Comparison of ENCODE assay signal across 22 cellular contexts in the genomic region with DNA sequence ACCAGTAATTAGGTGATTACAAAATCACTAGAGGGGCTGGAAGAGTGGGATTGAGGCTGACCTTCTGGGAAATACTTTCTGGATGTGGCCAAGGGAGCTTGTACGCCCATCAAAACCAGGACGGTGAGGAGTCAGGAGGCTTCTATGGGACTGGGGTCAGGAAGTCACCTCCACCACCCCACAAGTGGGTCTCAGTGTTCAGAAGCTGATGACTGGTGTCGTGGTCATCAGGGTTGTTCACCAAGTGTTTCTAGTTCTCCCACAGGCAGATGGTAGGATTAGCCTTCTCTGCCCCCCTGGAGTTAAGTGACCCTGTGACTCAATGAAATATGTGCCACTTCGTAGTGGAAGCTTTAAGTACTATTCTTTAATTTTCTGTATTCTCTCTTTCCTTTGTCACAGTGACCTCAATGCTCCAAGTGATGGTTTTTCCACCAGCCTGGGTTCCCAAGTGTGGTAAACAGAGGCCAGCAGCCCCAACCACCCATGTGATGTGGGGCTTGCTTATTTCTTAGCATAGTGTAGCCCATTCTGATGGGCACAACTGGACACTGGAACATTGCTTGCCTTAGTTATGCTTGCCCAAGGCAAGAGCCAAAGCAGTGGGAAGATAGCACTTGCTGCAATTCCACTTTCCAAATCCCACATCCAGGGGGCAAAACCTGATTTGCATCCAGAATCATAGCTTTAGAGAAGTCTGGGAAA.
DNase-seq lines count a peak whose midpoint lies in the region; ATAC-seq and TF ChIP-seq lines count a peak whose summit lies in the region.
"Had no signal": no experiment of that assay in that cellular context is flagged by ENCODE, and none has a peak within 500 bp of the region (broad histone marks: within the 10 kb centered on the region; RNA-seq: fewer than 3 reads in every experiment).

No MANE protein-coding gene starts in this region.

- no peaks in the 10 kb centered on the region for H4K20me1 ChIP-seq in SK-N-SH (ENCODE audit: insufficient read depth)
- H4K20me1 ChIP-seq: BLaER1 had no signal

- H3F3A ChIP-seq in SK-N-SH (replicated peaks; ENCODE audit: insufficient read depth), result no peaks in the 10 kb centered on the region

- no peak overlapping the region for H3K23ac ChIP-seq in mesenchymal stem cell (ENCODE audit: low read length in 2 of 2)

- peaks cover 4% of the 10 kb centered on the region for H3K9me3 Mint-ChIP-seq in glutamatergic neuron (ENCODE audit: unreplicated experiment)
- H3K9me3 Mint-ChIP-seq in activated T-cell treated with anti-CD3 and anti-CD28 coated beads, Interleukin-2, amount 50 U/mL, for 24 hours, result no peaks in the 10 kb centered on the region
- H3K9me3 Mint-ChIP-seq: effector memory CD8-positive, alpha-beta T cell; type B pancreatic cell had no signal

- H2BK5ac ChIP-seq in mesenchymal stem cell (ENCODE audit: low read depth, low read length, poor library complexity, severe bottlenecking), result no peak overlapping the region

- no peak for TF ChIP-seq EP300 in SK-N-SH (IDR thresholded peaks at IDR 0.05; ENCODE audit: borderline replicate concordance in 1 of 2, low read depth in 1 of 2, low read length in 1 of 2)

- no peaks in the 10 kb centered on the region for H3K79me1 ChIP-seq in mesenchymal stem cell (replicated peaks; ENCODE audit: low read length, poor library complexity, severe bottlenecking)

- no peak overlapping the region for H3K27ac Mint-ChIP-seq in T-helper 17 cell
- no peak overlapping the region for H3K27ac Mint-ChIP-seq in glutamatergic neuron (ENCODE audit: unreplicated experiment)
- H3K27ac Mint-ChIP-seq in activated T-cell treated with anti-CD3 and anti-CD28 coated beads, Interleukin-2, amount 50 U/mL, for 24 hours, result no peak overlapping the region
- H3K27ac Mint-ChIP-seq: brain; effector memory CD8-positive, alpha-beta T cell; type B pancreatic cell had no signal

- H2AFZ ChIP-seq in mesenchymal stem cell (ENCODE audit: low read depth, low read length) (no peak overlapping the region), SK-N-SH (ENCODE audit: low read depth) (no peak overlapping the region)

- no peaks in the 10 kb centered on the region for H3K9me2 ChIP-seq in SK-N-SH

- peaks cover 5% of the 10 kb centered on the region for H3K4me1 ChIP-seq in mesenchymal stem cell (ENCODE audit: control insufficient read depth, insufficient read depth, low read depth, low read length)
- peaks cover 4% of the 10 kb centered on the region in 2 experiments; a peak in 2 of 4 replicates for H3K4me1 ChIP-seq in SK-N-SH (ENCODE audit: control insufficient read depth in 1 of 2, insufficient read depth in 2 of 2, low read depth in 1 of 2, low read length in 1 of 2)
- H3K4me1 ChIP-seq: BLaER1, prostate gland had no signal

- H3K9me3 ChIP-seq in mesenchymal stem cell (ENCODE audit: control insufficient read depth, low read length) (peaks cover 21% of the 10 kb centered on the region), T-helper 17 cell (ENCODE audit: control insufficient read depth, low read length, poor library complexity, severe bottlenecking) (no peaks in the 10 kb centered on the region), SK-N-SH (no peaks in the 10 kb centered on the region)
- H3K9me3 ChIP-seq: BLaER1, lower lobe of right lung, prostate gland had no signal

- CTCF ChIA-PET in SK-N-SH (lab: Yijun Ruan, JAX), result interaction anchor here (1.6 kb wide), 2 partner anchors 17 to 35 kb away, joined by 3 to 4 read pairs; no protein-coding TSS in a partner anchor

- H3K14ac ChIP-seq in mesenchymal stem cell (ENCODE audit: low read length in 2 of 2), result no peak overlapping the region

- H3K9ac ChIP-seq in mesenchymal stem cell (ENCODE audit: low read length), result no peak overlapping the region
- no peak overlapping the region for H3K9ac ChIP-seq in SK-N-SH
- H3K9ac ChIP-seq: BLaER1 had no signal

- H3K36me3 ChIP-seq in brain microvascular endothelial cell (replicated peaks), result no peaks in the 10 kb centered on the region
- no peaks in the 10 kb centered on the region for H3K36me3 ChIP-seq in mesenchymal stem cell (ENCODE audit: control insufficient read depth in 1 of 2, insufficient read depth in 2 of 2, low read depth in 1 of 2, low read length in 2 of 2)
- no peaks in the 10 kb centered on the region for H3K36me3 ChIP-seq in SK-N-SH (replicated peaks in 1 of 2; ENCODE audit: control insufficient read depth in 1 of 2, insufficient read depth in 2 of 2, low read length in 1 of 2)
- H3K36me3 ChIP-seq: BLaER1, lower lobe of right lung, prostate gland had no signal

- H3K4me3 Mint-ChIP-seq in T-helper 17 cell (no peak overlapping the region), glutamatergic neuron (ENCODE audit: unreplicated experiment) (no peak overlapping the region)
- H3K4me3 Mint-ChIP-seq in activated T-cell treated with anti-CD3 and anti-CD28 coated beads, Interleukin-2, amount 50 U/mL, for 24 hours, result no peak overlapping the region
- H3K4me3 Mint-ChIP-seq: brain; effector memory CD8-positive, alpha-beta T cell; type B pancreatic cell had no signal

- TF ChIP-seq RAD21 in SK-N-SH (IDR thresholded peaks at IDR 0.05; ENCODE audit: low read length), result no peak

- H3K79me2 ChIP-seq in SK-N-SH (ENCODE audit: insufficient read depth), result no peaks in the 10 kb centered on the region

- 75% methylated on average over 3 of the region's 4 CpGs for WGBS in mesenchymal stem cell
- 38% methylated on average over 4 of the region's 4 CpGs for WGBS in SK-N-SH (ENCODE audit: low lambda C conversion rate)

- ATAC-seq in T-helper 17 cell, result no peak
- ATAC-seq: effector memory CD8-positive, alpha-beta T cell; lower lobe of right lung; SK-N-SH treated with all-trans-retinoic acid at 6 μM for 48 hours had no signal

- POLR2A ChIA-PET in SK-N-SH (lab: Yijun Ruan, JAX), result no interaction called here

- H2BK12ac ChIP-seq in mesenchymal stem cell (ENCODE audit: low read length in 2 of 2), result no peak overlapping the region

- H3K27me3 ChIP-seq in brain microvascular endothelial cell (replicated peaks), result no peaks in the 10 kb centered on the region
- no peaks in the 10 kb centered on the region for H3K27me3 ChIP-seq in mesenchymal stem cell (ENCODE audit: control insufficient read depth in 1 of 2, insufficient read depth in 1 of 2, low read length in 2 of 2)
- no peaks in the 10 kb centered on the region for H3K27me3 ChIP-seq in SK-N-SH (ENCODE audit: insufficient read depth)
- H3K27me3 ChIP-seq: BLaER1 had no signal

- TF ChIP-seq CTCF in brain microvascular endothelial cell (IDR thresholded peaks at IDR 0.05; ENCODE audit: low read depth, low read length, missing control alignments), result no peak
- TF ChIP-seq CTCF in glutamatergic neuron (IDR thresholded peaks at IDR 0.05; ENCODE audit: partially characterized antibody, unreplicated experiment), result no peak
- no peak for TF ChIP-seq CTCF in SK-N-SH (IDR thresholded peaks at IDR 0.05)

- H3K36me3 Mint-ChIP-seq in T-helper 17 cell (ENCODE audit: low read depth), result no peaks in the 10 kb centered on the region
- H3K36me3 Mint-ChIP-seq in glutamatergic neuron (ENCODE audit: unreplicated experiment), result peaks cover 5% of the 10 kb centered on the region
- H3K36me3 Mint-ChIP-seq in activated T-cell treated with anti-CD3 and anti-CD28 coated beads, Interleukin-2, amount 50 U/mL, for 24 hours (ENCODE audit: low read depth), result no peaks in the 10 kb centered on the region
- H3K36me3 Mint-ChIP-seq: brain, type B pancreatic cell had no signal

- H3K4me2 ChIP-seq in mesenchymal stem cell (ENCODE audit: low read length, poor library complexity, severe bottlenecking), result no peak overlapping the region
- no peak overlapping the region for H3K4me2 ChIP-seq in SK-N-SH
- H3K4me2 ChIP-seq: A549, BLaER1 had no signal

- no peak overlapping the region for H2AK5ac ChIP-seq in mesenchymal stem cell (ENCODE audit: low read length, severe bottlenecking)

- no peak overlapping the region for H3K27ac ChIP-seq in brain microvascular endothelial cell
- no peak overlapping the region for H3K27ac ChIP-seq in mesenchymal stem cell (ENCODE audit: low read length, poor library complexity, severe bottlenecking)
- H3K27ac ChIP-seq in SK-N-SH (ENCODE audit: low read depth in 2 of 2, low read length in 1 of 2), result no peak overlapping the region
- H3K27ac ChIP-seq: BLaER1, lower lobe of right lung, prostate gland had no signal

- H3K27me3 Mint-ChIP-seq in T-helper 17 cell (peaks cover 40% of the 10 kb centered on the region), glutamatergic neuron (ENCODE audit: unreplicated experiment) (peaks cover 8% of the 10 kb centered on the region)
- peaks cover 14% of the 10 kb centered on the region for H3K27me3 Mint-ChIP-seq in activated T-cell treated with anti-CD3 and anti-CD28 coated beads, Interleukin-2, amount 50 U/mL, for 24 hours

- no peak overlapping the region for H4K91ac ChIP-seq in mesenchymal stem cell (ENCODE audit: low read length)

- no peak overlapping the region for H3K4ac ChIP-seq in mesenchymal stem cell (ENCODE audit: low read depth in 1 of 2, low read length in 2 of 2)

- H3K4me3 ChIP-seq in brain microvascular endothelial cell (ENCODE audit: low read depth, low read length) (no peak overlapping the region), mesenchymal stem cell (ENCODE audit: insufficient read depth in 1 of 2, low read depth in 1 of 2, low read length in 2 of 2) (no peak overlapping the region), SK-N-SH (ENCODE audit: low read depth in 2 of 2, low read length in 1 of 2) (no peak overlapping the region)
- H3K4me3 ChIP-seq: A549, BLaER1, lower lobe of right lung, prostate gland had no signal

- H2BK120ac ChIP-seq in mesenchymal stem cell (ENCODE audit: low read depth, low read length), result no peak overlapping the region

- DNase-seq in AG08395 (ENCODE audit: low spot score) (peak; percentile 17), HT1080 (ENCODE audit: low read depth) (peak; percentile 31), brain microvascular endothelial cell (peak; percentile 22), mesenchymal stem cell (peak; percentile 24), T-helper 17 cell (no peak), glutamatergic neuron (no peak), SK-N-SH (no peak)
- DNase-seq in activated T-cell treated with anti-CD3 and anti-CD28 coated beads, Interleukin-2, amount 50 U/mL, for 24 hours, result no peak
- DNase-seq: DND-41; effector memory CD8-positive, alpha-beta T cell; Karpas-422; lower lobe of right lung; NCI-H1105; NCI-H2081; NCI-H226; stimulated activated CD4-positive, alpha-beta T cell treated with anti-CD3 and anti-CD28 coated beads, Interleukin-1b, Interleukin-23, amount 100 ng/mL, for 48 hours had no signal

- H3K18ac ChIP-seq in mesenchymal stem cell (ENCODE audit: low read depth in 1 of 2, low read length in 2 of 2), result no peak overlapping the region

- H3K4me1 Mint-ChIP-seq in T-helper 17 cell, result no peaks in the 10 kb centered on the region
- H3K4me1 Mint-ChIP-seq in glutamatergic neuron (ENCODE audit: low read depth, unreplicated experiment), result no peaks in the 10 kb centered on the region
- no peaks in the 10 kb centered on the region for H3K4me1 Mint-ChIP-seq in activated T-cell treated with anti-CD3 and anti-CD28 coated beads, Interleukin-2, amount 50 U/mL, for 24 hours (ENCODE audit: low read depth)
- H3K4me1 Mint-ChIP-seq: brain had no signal

- in situ Hi-C loops in brain microvascular endothelial cell (cut with HindIII; ENCODE audit: low pct_ligation_motif_present, low sequenced_read_pairs), result no loop called here

- no peak overlapping the region for H4K8ac ChIP-seq in mesenchymal stem cell (ENCODE audit: low read length)

- H2BK15ac ChIP-seq in mesenchymal stem cell (ENCODE audit: low read depth, poor library complexity, severe bottlenecking), result no peak overlapping the region

Comparison
In these comparisons a context has a peak if more than half of its experiments do, and no peak if none do; other contexts are left out.
1. DNase-seq: peak in AG08395 (single experiment), HT1080 (single experiment), brain microvascular endothelial cell (single experiment) and mesenchymal stem cell (single experiment); none in T-helper 17 cell (0 of 3), glutamatergic neuron (single experiment), SK-N-SH (single experiment) and activated T-cell treated with anti-CD3 and anti-CD28 coated beads, Interleukin-2, amount 50 U/mL, for 24 hours (single experiment).